10 cellular contexts compared by ENCODE assay signal in genomic region chr7:32298403-32299132, GRCh38.
DNase-seq lines count a peak whose midpoint lies in the region; ATAC-seq and TF ChIP-seq lines count a peak whose summit lies in the region.
"Had no signal": no experiment of that assay in that cellular context is flagged by ENCODE, and none has a peak within 500 bp of the region (broad histone marks: within the 10 kb centered on the region; RNA-seq: fewer than 3 reads in every experiment).

No MANE protein-coding gene starts in this region.

- ATAC-seq in CD8-positive, alpha-beta T cell, result no peak
- ATAC-seq in omental fat pad (ENCODE audit: low FRiP score) (peak; percentile 37), HG02870 (IDR thresholded peaks at IDR 0.05; ENCODE audit: unreplicated experiment) (no peak)
- ATAC-seq: GM12878 had no signal

- no peaks in the 10 kb centered on the region for H3K27me3 ChIP-seq in CD8-positive, alpha-beta T cell (ENCODE audit: insufficient read depth, low read length)
- peaks cover 17% of the 10 kb centered on the region for H3K27me3 ChIP-seq in fibroblast of lung (ENCODE audit: control insufficient read depth, insufficient read depth, low read length)
- peaks cover 11% of the 10 kb centered on the region for H3K27me3 ChIP-seq in CD4-positive, alpha-beta memory T cell (ENCODE audit: insufficient read depth, low read length)

- H3K9me3 Mint-ChIP-seq in CD8-positive, alpha-beta T cell, result no peaks in the 10 kb centered on the region
- H3K9me3 Mint-ChIP-seq in CD4-positive, alpha-beta memory T cell, result peaks cover 0 to 13% (median under 1%) of the 10 kb centered on the region in 8 donors
- peaks cover 30% of the 10 kb centered on the region for H3K9me3 Mint-ChIP-seq in HFFc6

- H3K9ac ChIP-seq in fibroblast of lung (ENCODE audit: insufficient read depth, low read length), result no peak overlapping the region

- intact Hi-C loops in CD8-positive, alpha-beta T cell (cut with DNase I, micrococcal nuclease), result no loop called here
- intact Hi-C loops in CD4-positive, alpha-beta memory T cell (cut with micrococcal nuclease), result no loop called here

- H3K36me3 Mint-ChIP-seq in CD8-positive, alpha-beta T cell, result no peaks in the 10 kb centered on the region
- H3K36me3 Mint-ChIP-seq in CD4-positive, alpha-beta memory T cell, result peaks cover 0 to 3% of the 10 kb centered on the region in 2 donors
- H3K36me3 Mint-ChIP-seq in HFFc6 (ENCODE audit: low read depth), result no peaks in the 10 kb centered on the region

- H3K27ac Mint-ChIP-seq in CD8-positive, alpha-beta T cell, result no peak overlapping the region
- H3K27ac Mint-ChIP-seq in CD4-positive, alpha-beta memory T cell, result no peak overlapping the region
- H3K27ac Mint-ChIP-seq in HFFc6, result no peak overlapping the region

- DNase-seq in CD8-positive, alpha-beta T cell, result no peak
- DNase-seq in NCI-H2171 (lab: John Stamatoyannopoulos, UW), result peak; percentile 35
- no peak for DNase-seq in fibroblast of lung (ENCODE audit: low read depth in 2 of 2)
- no peak for DNase-seq in omental fat pad (ENCODE audit: low spot score)
- no peak for DNase-seq in kidney tubule cell (ENCODE audit: low spot score)
- no peak for DNase-seq in CD4-positive, alpha-beta memory T cell
- DNase-seq in HFFc6, result no peak
- DNase-seq: NCI-H2081 treated with DMSO at 0.1 percent for 48 hours had no signal

- H2AFZ ChIP-seq in fibroblast of lung (ENCODE audit: low read length), result no peak overlapping the region

- peak overlapping the region; percentile 54 for H3K4me2 ChIP-seq in fibroblast of lung (ENCODE audit: extremely low read depth, insufficient read depth, low read length)

- peak overlapping the region; percentile 23 for H3K4me3 Mint-ChIP-seq in CD8-positive, alpha-beta T cell
- H3K4me3 Mint-ChIP-seq in CD4-positive, alpha-beta memory T cell, result peak overlapping the region in 2 of 8 donors; percentile 71 to 74
- no peak overlapping the region for H3K4me3 Mint-ChIP-seq in HFFc6

- POLR2A ChIA-PET in CD8-positive, alpha-beta T cell (lab: Charles Lee), result no interaction called here
- POLR2A ChIA-PET in CD4-positive, alpha-beta memory T cell (lab: Charles Lee; ENCODE audit: partially characterized antibody), result no interaction called here

- CTCF ChIA-PET in CD8-positive, alpha-beta T cell (lab: Charles Lee), result no interaction called here
- CTCF ChIA-PET in CD4-positive, alpha-beta memory T cell (lab: Charles Lee; ENCODE audit: partially characterized antibody), result no interaction called here

- no peak for TF ChIP-seq CTCF in CD8-positive, alpha-beta T cell (IDR thresholded peaks at IDR 0.05)
- TF ChIP-seq CTCF in fibroblast of lung (conservative IDR thresholded peaks at IDR 0.05 in 1 of 2, IDR thresholded peaks at IDR 0.05 in 1 of 2; ENCODE audit: low read depth in 1 of 2, low read length in 2 of 2) (no peak), omental fat pad (IDR thresholded peaks at IDR 0.05) (no peak), HFFc6 (IDR thresholded peaks at IDR 0.05) (no peak)

- H3K4me1 Mint-ChIP-seq in CD8-positive, alpha-beta T cell (ENCODE audit: low read depth), result peaks cover 8% of the 10 kb centered on the region
- peaks cover 4 to 12% (median 4%) of the 10 kb centered on the region in 4 donors for H3K4me1 Mint-ChIP-seq in CD4-positive, alpha-beta memory T cell
- no peaks in the 10 kb centered on the region for H3K4me1 Mint-ChIP-seq in HFFc6 (ENCODE audit: low read depth)

- peaks cover 40% of the 10 kb centered on the region for H3K27me3 Mint-ChIP-seq in CD8-positive, alpha-beta T cell (ENCODE audit: low read depth)
- H3K27me3 Mint-ChIP-seq in CD4-positive, alpha-beta memory T cell, result peaks cover 22 to 28% of the 10 kb centered on the region in 2 donors
- H3K27me3 Mint-ChIP-seq in HFFc6 (ENCODE audit: insufficient read depth), result peaks cover 1% of the 10 kb centered on the region; the same call in 1 of the 2 replicates

- no peaks in the 10 kb centered on the region for H3K4me1 ChIP-seq in CD8-positive, alpha-beta T cell (ENCODE audit: insufficient read depth, low read length)
- H3K4me1 ChIP-seq in fibroblast of lung (ENCODE audit: control insufficient read depth, extremely low read depth, insufficient read depth, low read length), result peaks cover 2% of the 10 kb centered on the region
- no peaks in the 10 kb centered on the region for H3K4me1 ChIP-seq in CD4-positive, alpha-beta memory T cell (ENCODE audit: insufficient read depth, low read length)

- H4K20me1 ChIP-seq in fibroblast of lung (ENCODE audit: control insufficient read depth, extremely low read depth, insufficient read depth, low read length), result no peaks in the 10 kb centered on the region

- H3K27ac ChIP-seq in CD8-positive, alpha-beta T cell (ENCODE audit: low read depth, low read length), result no peak overlapping the region
- H3K27ac ChIP-seq in fibroblast of lung (ENCODE audit: insufficient read depth, low read length), result no peak overlapping the region
- H3K27ac ChIP-seq in CD4-positive, alpha-beta memory T cell (ENCODE audit: low read depth, low read length), result no peak overlapping the region

- H3K9me3 ChIP-seq in CD8-positive, alpha-beta T cell (ENCODE audit: low read length), result no peaks in the 10 kb centered on the region
- H3K9me3 ChIP-seq in fibroblast of lung (ENCODE audit: control insufficient read depth, insufficient read depth, low read depth, low read length), result no peaks in the 10 kb centered on the region
- H3K9me3 ChIP-seq in CD4-positive, alpha-beta memory T cell (ENCODE audit: control insufficient read depth in 1 of 2, low read length in 2 of 2), result no peaks in the 10 kb centered on the region

- H3K79me2 ChIP-seq in fibroblast of lung (ENCODE audit: control insufficient read depth, insufficient read depth, low read length), result no peaks in the 10 kb centered on the region

- H3K36me3 ChIP-seq in CD8-positive, alpha-beta T cell (ENCODE audit: insufficient read depth, low read length), result no peaks in the 10 kb centered on the region
- H3K36me3 ChIP-seq in fibroblast of lung (ENCODE audit: control insufficient read depth, insufficient read depth, low read length), result no peaks in the 10 kb centered on the region
- no peaks in the 10 kb centered on the region for H3K36me3 ChIP-seq in CD4-positive, alpha-beta memory T cell (ENCODE audit: insufficient read depth, low read length)

- H3K4me3 ChIP-seq in CD8-positive, alpha-beta T cell (ENCODE audit: low read depth, low read length), result no peak overlapping the region
- peak overlapping the region in 3 of 4 experiments; percentile 10 to 38 (median 19) for H3K4me3 ChIP-seq in fibroblast of lung (replicated peaks in 1 of 4; ENCODE audit: control extremely low read depth in 1 of 4, insufficient read depth in 1 of 4, low read depth in 3 of 4, low read length in 4 of 4)
- H3K4me3 ChIP-seq in CD4-positive, alpha-beta memory T cell (ENCODE audit: low read length in 2 of 2), result no peak overlapping the region
- H3K4me3 ChIP-seq: GM12878 had no signal

Comparison
In these comparisons a context has a peak if more than half of its experiments do, and no peak if none do; other contexts are left out.
1. H3K4me3 ChIP-seq: peak in fibroblast of lung (3 of 4); none in CD8-positive, alpha-beta T cell (single experiment) and CD4-positive, alpha-beta memory T cell (0 of 2).